In genomic region chr19:18233224-18233825, GRCh38 we compare ENCODE assay signal across 1 cellular context.
A peak's percentile ranks its signal among the peaks of the same experiment; 100 is the strongest.
TF ChIP-seq lines count a peak whose summit lies in the region.

No MANE protein-coding gene starts in this region.

TF ChIP-seq in K562, 482 proteins besides CTCF, POLR2A, EP300 and RAD21 (continued from another document and continues in another):
- TF ChIP-seq, protein P1, sequence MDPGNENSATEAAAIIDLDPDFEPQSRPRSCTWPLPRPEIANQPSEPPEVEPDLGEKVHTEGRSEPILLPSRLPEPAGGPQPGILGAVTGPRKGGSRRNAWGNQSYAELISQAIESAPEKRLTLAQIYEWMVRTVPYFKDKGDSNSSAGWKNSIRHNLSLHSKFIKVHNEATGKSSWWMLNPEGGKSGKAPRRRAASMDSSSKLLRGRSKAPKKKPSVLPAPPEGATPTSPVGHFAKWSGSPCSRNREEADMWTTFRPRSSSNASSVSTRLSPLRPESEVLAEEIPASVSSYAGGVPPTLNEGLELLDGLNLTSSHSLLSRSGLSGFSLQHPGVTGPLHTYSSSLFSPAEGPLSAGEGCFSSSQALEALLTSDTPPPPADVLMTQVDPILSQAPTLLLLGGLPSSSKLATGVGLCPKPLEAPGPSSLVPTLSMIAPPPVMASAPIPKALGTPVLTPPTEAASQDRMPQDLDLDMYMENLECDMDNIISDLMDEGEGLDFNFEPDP (CRISPR knock-in tag; IDR thresholded peaks at IDR 0.05), result no peak
- TF ChIP-seq ESRRA (IDR thresholded peaks at IDR 0.05; ENCODE audit: borderline replicate concordance, low read depth) (no peak), TGIF2 (CRISPR knock-in tag; IDR thresholded peaks at IDR 0.05) (peak; percentile 93), RFX1 (IDR thresholded peaks at IDR 0.05) (no peak), TCF3 (CRISPR knock-in tag; IDR thresholded peaks at IDR 0.05) (no peak), HINFP (tag; conservative IDR thresholded peaks at IDR 0.05; ENCODE audit: low read depth) (no peak), ZNF217 (CRISPR knock-in tag; IDR thresholded peaks at IDR 0.05) (0 out of 2 replicates have a peak, but pooled peaks have one; percentile 8), RB1 (IDR thresholded peaks at IDR 0.05; ENCODE audit: low read depth) (peak; percentile 23; the same call in 1 of the 2 replicates), GTF2F1 (IDR thresholded peaks at IDR 0.05; ENCODE audit: low read depth, low read length) (no peak), HSF4 (CRISPR knock-in tag; IDR thresholded peaks at IDR 0.05; ENCODE audit: borderline replicate concordance) (no peak), ZC3H4 (CRISPR knock-in tag; IDR thresholded peaks at IDR 0.05; ENCODE audit: borderline replicate concordance) (no peak), SIRT6 (IDR thresholded peaks at IDR 0.05; ENCODE audit: low read depth, low read length) (no peak), NFXL1 (CRISPR knock-in tag; IDR thresholded peaks at IDR 0.05) (peak; percentile 57; the same call in 1 of the 2 replicates), HDAC1 (IDR thresholded peaks at IDR 0.05) (peak in 1 of 2 experiments; percentile 91; a peak in 2 of 4 replicates), ZC3H11A (IDR thresholded peaks at IDR 0.05; ENCODE audit: low read depth, low read length) (no peak), MYC (IDR thresholded peaks at IDR 0.05; ENCODE audit: low read depth, low read length) (0 out of 2 replicates have a peak, but pooled peaks have one; percentile 18), MYC (CRISPR knock-in tag; IDR thresholded peaks at IDR 0.05; ENCODE audit: borderline replicate concordance, low read depth) (no peak), MCM5 (IDR thresholded peaks at IDR 0.05; ENCODE audit: low read depth) (no peak), SPI1 (IDR thresholded peaks at IDR 0.05; ENCODE audit: borderline replicate concordance, low read depth, low read length) (0 out of 2 replicates have a peak, but pooled peaks have one; percentile 21), ZNF146 (CRISPR knock-in tag; IDR thresholded peaks at IDR 0.05; ENCODE audit: unreplicated experiment) (peak; percentile 29), SMARCA4 (IDR thresholded peaks at IDR 0.05) (0 out of 2 replicates have a peak, but pooled peaks have one; percentile 28), KAT7 (CRISPR knock-in tag; IDR thresholded peaks at IDR 0.05; ENCODE audit: borderline replicate concordance) (0 out of 2 replicates have a peak, but pooled peaks have one; percentile 64), POLR3G (IDR thresholded peaks at IDR 0.05; ENCODE audit: extremely low read depth, insufficient read length, insufficient replicate concordance) (no peak), ZNF668 (CRISPR knock-in tag; IDR thresholded peaks at IDR 0.05) (peak; percentile 69; the same call in 1 of the 2 replicates), LEF1 (IDR thresholded peaks at IDR 0.05) (no peak), SIN3A (IDR thresholded peaks at IDR 0.05; ENCODE audit: borderline replicate concordance in 2 of 2, control insufficient read depth in 1 of 2, low read depth in 2 of 2, low read length in 2 of 2) (peak; percentile 96 to 99), TEAD1 (CRISPR knock-in tag; IDR thresholded peaks at IDR 0.05) (peak in 1 of 2 experiments; percentile 85; a peak in 1 of 4 replicates), SIN3B (IDR thresholded peaks at IDR 0.05; ENCODE audit: low read depth) (no peak), ZNF23 (CRISPR knock-in tag; IDR thresholded peaks at IDR 0.05) (no peak), GABPA (tag; conservative IDR thresholded peaks at IDR 0.05; ENCODE audit: low read depth) (0 out of 2 replicates have a peak, but pooled peaks have one; percentile 22), RFX5 (IDR thresholded peaks at IDR 0.05; ENCODE audit: low read depth, low read length) (no peak), PBX2 (CRISPR knock-in tag; IDR thresholded peaks at IDR 0.05; ENCODE audit: low read depth) (peak; percentile 47; the same call in 1 of the 2 replicates), PBX2 (tag; conservative IDR thresholded peaks at IDR 0.05; ENCODE audit: low read depth) (0 out of 2 replicates have a peak, but pooled peaks have one; percentile 6), ZNF165 (CRISPR knock-in tag; IDR thresholded peaks at IDR 0.05; ENCODE audit: borderline replicate concordance) (0 out of 2 replicates have a peak, but pooled peaks have one; percentile 68)
- TF ChIP-seq, protein P2, sequence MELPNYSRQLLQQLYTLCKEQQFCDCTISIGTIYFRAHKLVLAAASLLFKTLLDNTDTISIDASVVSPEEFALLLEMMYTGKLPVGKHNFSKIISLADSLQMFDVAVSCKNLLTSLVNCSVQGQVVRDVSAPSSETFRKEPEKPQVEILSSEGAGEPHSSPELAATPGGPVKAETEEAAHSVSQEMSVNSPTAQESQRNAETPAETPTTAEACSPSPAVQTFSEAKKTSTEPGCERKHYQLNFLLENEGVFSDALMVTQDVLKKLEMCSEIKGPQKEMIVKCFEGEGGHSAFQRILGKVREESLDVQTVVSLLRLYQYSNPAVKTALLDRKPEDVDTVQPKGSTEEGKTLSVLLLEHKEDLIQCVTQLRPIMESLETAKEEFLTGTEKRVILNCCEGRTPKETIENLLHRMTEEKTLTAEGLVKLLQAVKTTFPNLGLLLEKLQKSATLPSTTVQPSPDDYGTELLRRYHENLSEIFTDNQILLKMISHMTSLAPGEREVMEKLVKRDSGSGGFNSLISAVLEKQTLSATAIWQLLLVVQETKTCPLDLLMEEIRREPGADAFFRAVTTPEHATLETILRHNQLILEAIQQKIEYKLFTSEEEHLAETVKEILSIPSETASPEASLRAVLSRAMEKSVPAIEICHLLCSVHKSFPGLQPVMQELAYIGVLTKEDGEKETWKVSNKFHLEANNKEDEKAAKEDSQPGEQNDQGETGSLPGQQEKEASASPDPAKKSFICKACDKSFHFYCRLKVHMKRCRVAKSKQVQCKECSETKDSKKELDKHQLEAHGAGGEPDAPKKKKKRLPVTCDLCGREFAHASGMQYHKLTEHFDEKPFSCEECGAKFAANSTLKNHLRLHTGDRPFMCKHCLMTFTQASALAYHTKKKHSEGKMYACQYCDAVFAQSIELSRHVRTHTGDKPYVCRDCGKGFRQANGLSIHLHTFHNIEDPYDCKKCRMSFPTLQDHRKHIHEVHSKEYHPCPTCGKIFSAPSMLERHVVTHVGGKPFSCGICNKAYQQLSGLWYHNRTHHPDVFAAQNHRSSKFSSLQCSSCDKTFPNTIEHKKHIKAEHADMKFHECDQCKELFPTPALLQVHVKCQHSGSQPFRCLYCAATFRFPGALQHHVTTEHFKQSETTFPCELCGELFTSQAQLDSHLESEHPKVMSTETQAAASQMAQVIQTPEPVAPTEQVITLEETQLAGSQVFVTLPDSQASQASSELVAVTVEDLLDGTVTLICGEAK (IDR thresholded peaks at IDR 0.05), result peak; percentile 75
- TF ChIP-seq, protein P2 (CRISPR knock-in tag; IDR thresholded peaks at IDR 0.05), result peak; percentile 34; the same call in 1 of the 2 replicates
- TF ChIP-seq, protein P3, sequence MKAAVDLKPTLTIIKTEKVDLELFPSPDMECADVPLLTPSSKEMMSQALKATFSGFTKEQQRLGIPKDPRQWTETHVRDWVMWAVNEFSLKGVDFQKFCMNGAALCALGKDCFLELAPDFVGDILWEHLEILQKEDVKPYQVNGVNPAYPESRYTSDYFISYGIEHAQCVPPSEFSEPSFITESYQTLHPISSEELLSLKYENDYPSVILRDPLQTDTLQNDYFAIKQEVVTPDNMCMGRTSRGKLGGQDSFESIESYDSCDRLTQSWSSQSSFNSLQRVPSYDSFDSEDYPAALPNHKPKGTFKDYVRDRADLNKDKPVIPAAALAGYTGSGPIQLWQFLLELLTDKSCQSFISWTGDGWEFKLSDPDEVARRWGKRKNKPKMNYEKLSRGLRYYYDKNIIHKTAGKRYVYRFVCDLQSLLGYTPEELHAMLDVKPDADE (conservative IDR thresholded peaks at IDR 0.05; ENCODE audit: control insufficient read depth, low read depth, low read length), result peak; percentile 86
- TF ChIP-seq, protein P4, sequence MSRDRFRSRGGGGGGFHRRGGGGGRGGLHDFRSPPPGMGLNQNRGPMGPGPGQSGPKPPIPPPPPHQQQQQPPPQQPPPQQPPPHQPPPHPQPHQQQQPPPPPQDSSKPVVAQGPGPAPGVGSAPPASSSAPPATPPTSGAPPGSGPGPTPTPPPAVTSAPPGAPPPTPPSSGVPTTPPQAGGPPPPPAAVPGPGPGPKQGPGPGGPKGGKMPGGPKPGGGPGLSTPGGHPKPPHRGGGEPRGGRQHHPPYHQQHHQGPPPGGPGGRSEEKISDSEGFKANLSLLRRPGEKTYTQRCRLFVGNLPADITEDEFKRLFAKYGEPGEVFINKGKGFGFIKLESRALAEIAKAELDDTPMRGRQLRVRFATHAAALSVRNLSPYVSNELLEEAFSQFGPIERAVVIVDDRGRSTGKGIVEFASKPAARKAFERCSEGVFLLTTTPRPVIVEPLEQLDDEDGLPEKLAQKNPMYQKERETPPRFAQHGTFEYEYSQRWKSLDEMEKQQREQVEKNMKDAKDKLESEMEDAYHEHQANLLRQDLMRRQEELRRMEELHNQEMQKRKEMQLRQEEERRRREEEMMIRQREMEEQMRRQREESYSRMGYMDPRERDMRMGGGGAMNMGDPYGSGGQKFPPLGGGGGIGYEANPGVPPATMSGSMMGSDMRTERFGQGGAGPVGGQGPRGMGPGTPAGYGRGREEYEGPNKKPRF (IDR thresholded peaks at IDR 0.05; ENCODE audit: low read depth, low read length), result no peak
- TF ChIP-seq, protein P5, sequence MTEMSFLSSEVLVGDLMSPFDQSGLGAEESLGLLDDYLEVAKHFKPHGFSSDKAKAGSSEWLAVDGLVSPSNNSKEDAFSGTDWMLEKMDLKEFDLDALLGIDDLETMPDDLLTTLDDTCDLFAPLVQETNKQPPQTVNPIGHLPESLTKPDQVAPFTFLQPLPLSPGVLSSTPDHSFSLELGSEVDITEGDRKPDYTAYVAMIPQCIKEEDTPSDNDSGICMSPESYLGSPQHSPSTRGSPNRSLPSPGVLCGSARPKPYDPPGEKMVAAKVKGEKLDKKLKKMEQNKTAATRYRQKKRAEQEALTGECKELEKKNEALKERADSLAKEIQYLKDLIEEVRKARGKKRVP (CRISPR knock-in tag; IDR thresholded peaks at IDR 0.05), result no peak
- TF ChIP-seq, protein P6, sequence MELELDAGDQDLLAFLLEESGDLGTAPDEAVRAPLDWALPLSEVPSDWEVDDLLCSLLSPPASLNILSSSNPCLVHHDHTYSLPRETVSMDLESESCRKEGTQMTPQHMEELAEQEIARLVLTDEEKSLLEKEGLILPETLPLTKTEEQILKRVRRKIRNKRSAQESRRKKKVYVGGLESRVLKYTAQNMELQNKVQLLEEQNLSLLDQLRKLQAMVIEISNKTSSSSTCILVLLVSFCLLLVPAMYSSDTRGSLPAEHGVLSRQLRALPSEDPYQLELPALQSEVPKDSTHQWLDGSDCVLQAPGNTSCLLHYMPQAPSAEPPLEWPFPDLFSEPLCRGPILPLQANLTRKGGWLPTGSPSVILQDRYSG (tag; conservative IDR thresholded peaks at IDR 0.05; ENCODE audit: low read depth), result peak; percentile 90
